Comparison of ENCODE assay signal across 12 cellular contexts in genomic region chr9:94804917-94805544, GRCh38.
A peak's percentile ranks its signal among the peaks of the same experiment; 100 is the strongest.
DNase-seq lines count a peak whose midpoint lies in the region; ATAC-seq and TF ChIP-seq lines count a peak whose summit lies in the region.
"Had no signal": no experiment of that assay in that cellular context is flagged by ENCODE, and none has a peak within 500 bp of the region (broad histone marks: within the 10 kb centered on the region; RNA-seq: fewer than 3 reads in every experiment).

No MANE protein-coding gene starts in this region.

- BruUV-seq in MCF 10A (replicated peaks; lab: Mats Ljungman, UMichigan), result no TSS peak

- no peaks in the 10 kb centered on the region for H3K27me3 ChIP-seq in breast epithelium
- H3K27me3 ChIP-seq in SU-DHL-6 (ENCODE audit: low read length), result no peaks in the 10 kb centered on the region
- H3K27me3 ChIP-seq in aorta (ENCODE audit: control insufficient read depth in 1 of 2, insufficient read depth in 2 of 2, low read length in 1 of 2), result no peaks in the 10 kb centered on the region

- peak overlapping the region; percentile 47 for H3K4me3 Mint-ChIP-seq in MCF 10A (ENCODE audit: unreplicated experiment)
- no peak overlapping the region for H3K4me3 Mint-ChIP-seq in mesothelial cell of epicardium
- H3K4me3 Mint-ChIP-seq: activated B cell treated with CpG ODN at 0.5 μM for 24 hours; naive thymus-derived CD8-positive, alpha-beta T cell had no signal

- POLR2A ChIA-PET in MCF 10A (lab: Yijun Ruan, JAX), result interaction anchor here (0.6 to 11.0 kb wide), 32 partner anchors 8 to 325 kb away, joined by 3 to 157 read pairs (median 6); partner anchors contain the start of gene AOPEP

- H3K27ac ChIP-seq in breast epithelium, result no peak overlapping the region
- H3K27ac ChIP-seq in SU-DHL-6 (ENCODE audit: low read depth, low read length), result peak overlapping the region; percentile 99
- peak overlapping the region; percentile 6 to 91 for H3K27ac ChIP-seq in aorta (ENCODE audit: low read depth in 1 of 2, low read length in 2 of 2)

- H3K9me3 ChIP-seq in breast epithelium (no peaks in the 10 kb centered on the region), SU-DHL-6 (ENCODE audit: insufficient read depth, low read length) (no peaks in the 10 kb centered on the region), aorta (ENCODE audit: control insufficient read depth, low read length) (no peaks in the 10 kb centered on the region)

- H3K9ac ChIP-seq in SU-DHL-6 (ENCODE audit: low read length), result peak overlapping the region; percentile 59

- peak overlapping the region; percentile 79 for H3K4me2 ChIP-seq in SU-DHL-6 (ENCODE audit: low read depth, low read length, poor library complexity, severe bottlenecking)

- 53 to 55% methylated on average over 9 of the region's 9 CpGs for WGBS in aorta, 2 donors

- TF ChIP-seq CTCF in MCF 10A (IDR thresholded peaks at IDR 0.05; ENCODE audit: unreplicated experiment) (no peak), breast epithelium (IDR thresholded peaks at IDR 0.05) (no peak), SU-DHL-6 (IDR thresholded peaks at IDR 0.05; ENCODE audit: insufficient read depth, low read length, poor library complexity, severe bottlenecking) (no peak), mesothelial cell of epicardium (IDR thresholded peaks at IDR 0.05; ENCODE audit: unreplicated experiment) (no peak)

- no peaks in the 10 kb centered on the region for H3K4me1 ChIP-seq in breast epithelium
- peaks cover 6 to 15% of the 10 kb centered on the region in 2 donors for H3K4me1 ChIP-seq in aorta (ENCODE audit: control insufficient read depth in 1 of 2, insufficient read depth in 2 of 2, low read length in 2 of 2)

- H3K36me3 ChIP-seq in breast epithelium (no peaks in the 10 kb centered on the region), SU-DHL-6 (ENCODE audit: low read length) (no peaks in the 10 kb centered on the region; the same call in 1 of the 2 replicates), aorta (ENCODE audit: control insufficient read depth in 1 of 2, insufficient read depth in 2 of 2, low read length in 1 of 2) (no peaks in the 10 kb centered on the region)

- CTCF ChIA-PET in MCF 10A (lab: Yijun Ruan, JAX), result interaction anchor here (0.6 to 6.3 kb wide), 7 partner anchors 14 to 327 kb away, joined by 3 to 35 read pairs (median 4); no protein-coding TSS in a partner anchor

- H3K4me3 ChIP-seq in breast epithelium (no peak overlapping the region), SU-DHL-6 (ENCODE audit: insufficient read depth, low read length, poor library complexity, severe bottlenecking) (peak overlapping the region; percentile 11), aorta (ENCODE audit: low read length in 2 of 2) (no peak overlapping the region)

- H3K9me3 Mint-ChIP-seq in MCF 10A (ENCODE audit: unreplicated experiment) (no peaks in the 10 kb centered on the region), mesothelial cell of epicardium (no peaks in the 10 kb centered on the region)
- H3K9me3 Mint-ChIP-seq: activated B cell treated with CpG ODN at 0.5 μM for 24 hours; naive thymus-derived CD8-positive, alpha-beta T cell had no signal

- no peak for TF ChIP-seq POLR2A in breast epithelium (IDR thresholded peaks at IDR 0.05)

- intact Hi-C loops in MCF 10A (cut with micrococcal nuclease), result loop anchor here (1.0 to 10.0 kb wide), 4 partner anchors 22 to 201 kb away; no protein-coding TSS in a partner anchor
- intact Hi-C loops in breast epithelium (cut with DNase I; ENCODE audit: low total_unique reads), result no loop called here
- intact Hi-C loops in aorta (cut with DNase I), result loop anchor here (5.0 to 10.0 kb wide), 4 partner anchors 60 to 202 kb away; no protein-coding TSS in a partner anchor

- ATAC-seq in aorta (ENCODE audit: low FRiP score), result no peak
- ATAC-seq: naive thymus-derived CD8-positive, alpha-beta T cell had no signal

- no peaks in the 10 kb centered on the region for H4K20me1 ChIP-seq in SU-DHL-6 (ENCODE audit: low read depth, low read length)

- no peak overlapping the region for H2AFZ ChIP-seq in SU-DHL-6 (ENCODE audit: low read depth, low read length, severe bottlenecking)

- peaks cover 56% of the 10 kb centered on the region for H3K4me1 Mint-ChIP-seq in MCF 10A (ENCODE audit: insufficient read depth, unreplicated experiment)
- H3K4me1 Mint-ChIP-seq in mesothelial cell of epicardium, result peaks cover 70% of the 10 kb centered on the region

- no peaks in the 10 kb centered on the region for H3K9me2 ChIP-seq in SU-DHL-6 (replicated peaks; ENCODE audit: insufficient read depth, low read length)

- no peaks in the 10 kb centered on the region; the same call in 1 of the 2 replicates for H3K79me2 ChIP-seq in SU-DHL-6 (ENCODE audit: insufficient read depth, low read length)

- H3K27me3 Mint-ChIP-seq in MCF 10A (ENCODE audit: insufficient read depth, unreplicated experiment) (no peaks in the 10 kb centered on the region), mesothelial cell of epicardium (ENCODE audit: low read depth) (no peaks in the 10 kb centered on the region)
- H3K27me3 Mint-ChIP-seq: activated B cell treated with CpG ODN at 0.5 μM for 24 hours; naive thymus-derived CD8-positive, alpha-beta T cell had no signal

- H3K36me3 Mint-ChIP-seq in MCF 10A (ENCODE audit: insufficient read depth, unreplicated experiment) (peaks cover 20% of the 10 kb centered on the region), mesothelial cell of epicardium (peaks cover 4% of the 10 kb centered on the region)

- peaks cover 81% of the 10 kb centered on the region for H3F3A ChIP-seq in SU-DHL-6 (ENCODE audit: insufficient read depth)

- peak overlapping the region; percentile 100 for H3K27ac Mint-ChIP-seq in MCF 10A (ENCODE audit: low read depth, unreplicated experiment)
- peak overlapping the region; percentile 92 for H3K27ac Mint-ChIP-seq in mesothelial cell of epicardium
- H3K27ac Mint-ChIP-seq: activated B cell treated with CpG ODN at 0.5 μM for 24 hours; naive thymus-derived CD8-positive, alpha-beta T cell had no signal

- DNase-seq in MCF 10A (ENCODE audit: unreplicated experiment) (peak; percentile 56), breast epithelium (ENCODE audit: low spot score in 2 of 2) (no peak), mesothelial cell of epicardium (ENCODE audit: low spot score in 2 of 2, unreplicated experiment in 2 of 2) (no peak), aorta (no peak), NAMALWA (ENCODE audit: low spot score) (no peak), superior temporal gyrus (ENCODE audit: extremely low spot score) (no peak)
- no peak for DNase-seq in effector CD4-positive, alpha-beta T cell
- DNase-seq: activated B cell treated with CpG ODN at 0.5 μM for 24 hours; head of caudate nucleus; naive thymus-derived CD8-positive, alpha-beta T cell; NK-92 treated with Interleukin-12 subunit alpha and Interleukin-12 subunit beta, amount 100 ng/mL, for 24 hours had no signal

Comparison
In these comparisons a context has a peak if more than half of its experiments do, and no peak if none do; other contexts are left out.
1. H3K27ac ChIP-seq: peak in SU-DHL-6 (single experiment) and aorta (2 of 2); none in breast epithelium (0 of 2).